13 cellular contexts compared by ENCODE assay signal in the genomic region with DNA sequence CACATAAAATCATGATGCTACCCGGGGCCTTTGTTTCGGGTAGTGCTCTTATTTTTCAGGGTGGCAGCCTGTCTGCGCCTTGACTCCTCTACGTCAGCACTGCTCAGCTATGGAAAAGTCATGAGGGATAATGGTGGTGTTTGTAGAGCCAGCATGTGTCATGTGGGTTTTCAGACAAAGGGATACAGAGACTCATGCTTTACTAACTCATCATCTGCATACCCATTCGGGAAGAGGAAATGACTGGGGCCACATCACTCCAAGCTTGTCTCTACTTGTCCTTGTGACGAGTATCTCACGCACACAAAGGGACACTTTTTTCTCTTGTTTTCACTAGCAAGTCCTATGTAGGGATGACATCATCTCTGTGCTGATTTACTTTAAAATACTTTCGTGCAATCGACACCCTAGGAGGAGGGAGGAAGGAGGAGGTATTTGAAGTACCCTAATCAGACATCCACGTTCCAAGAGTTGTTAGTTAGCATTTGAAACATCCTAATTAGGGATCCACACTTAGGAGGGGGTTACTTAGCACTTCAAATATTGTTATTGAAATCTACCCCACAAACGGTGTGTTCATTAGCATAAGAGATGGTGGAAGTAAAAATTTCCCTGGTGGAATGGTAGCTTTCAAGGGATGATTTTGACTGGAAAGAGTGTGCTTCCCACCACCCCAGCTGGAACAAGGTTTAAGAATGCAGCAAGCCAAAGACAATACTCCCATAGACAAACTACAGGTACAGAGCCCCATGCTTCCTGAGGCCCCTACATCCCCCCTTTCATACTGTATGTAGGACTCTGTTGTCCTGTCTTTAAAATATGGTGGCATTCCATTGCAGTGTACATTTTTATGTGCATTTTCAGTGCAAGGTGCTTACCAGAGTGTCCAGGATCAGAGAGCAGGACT. TPM values are rescaled to one million over a fixed set of nuclear protein-coding genes. Genes with fewer than 3 reads are reported as not detected.
DNase-seq lines count a peak whose midpoint lies in the region; ATAC-seq lines count a peak whose summit lies in the region.
"Had no signal": no experiment of that assay in that cellular context is flagged by ENCODE, and none has a peak within 500 bp of the region (broad histone marks: within the 10 kb centered on the region; RNA-seq: fewer than 3 reads in every experiment).

No MANE protein-coding gene starts in this region.

- peaks cover 0 to 3% of the 10 kb centered on the region in 2 donors for H3K36me3 Mint-ChIP-seq in activated T-cell treated with anti-CD3 and anti-CD28 coated beads, Interleukin-2, amount 50 U/mL, for 72 hours (ENCODE audit: insufficient read depth in 2 of 2)
- H3K36me3 Mint-ChIP-seq in stimulated activated effector memory CD8-positive, alpha-beta T cell treated with anti-CD3 and anti-CD28 coated beads, Interleukin-12 subunit alpha, Interleukin-12 subunit beta, amount 100 ng/mL, for 72 hours, result peaks cover 1% of the 10 kb centered on the region

- no peak overlapping the region for H3K4me3 Mint-ChIP-seq in activated T-cell treated with anti-CD3 and anti-CD28 coated beads, Interleukin-2, amount 50 U/mL, for 72 hours
- H3K4me3 Mint-ChIP-seq in stimulated activated effector memory CD8-positive, alpha-beta T cell treated with anti-CD3 and anti-CD28 coated beads, Interleukin-12 subunit alpha, Interleukin-12 subunit beta, amount 100 ng/mL, for 72 hours, result no peak overlapping the region
- H3K4me3 Mint-ChIP-seq: activated T-cell treated with anti-CD3 and anti-CD28 coated beads, Interleukin-2, amount 50 U/mL, for 24 hours had no signal

- H3K4me1 Mint-ChIP-seq in activated T-cell treated with anti-CD3 and anti-CD28 coated beads, Interleukin-2, amount 50 U/mL, for 72 hours (ENCODE audit: low read depth), result peaks cover 17% of the 10 kb centered on the region
- H3K4me1 Mint-ChIP-seq in stimulated activated effector memory CD8-positive, alpha-beta T cell treated with anti-CD3 and anti-CD28 coated beads, Interleukin-12 subunit alpha, Interleukin-12 subunit beta, amount 100 ng/mL, for 72 hours, result peaks cover 7% of the 10 kb centered on the region

- no peak for DNase-seq in activated T-cell treated with anti-CD3 and anti-CD28 coated beads, Interleukin-2, amount 50 U/mL, for 72 hours
- DNase-seq in activated T-cell treated with anti-CD3 and anti-CD28 coated beads for 4 hours (no peak), SJSA1 (ENCODE audit: low read depth in 1 of 2, low spot score in 2 of 2) (peak; percentile 70 to 78), globus pallidus (ENCODE audit: low spot score) (peak; percentile 86), NAMALWA (ENCODE audit: low spot score) (no peak), posterior vena cava (ENCODE audit: low spot score) (no peak), NCI-H82 (lab: John Stamatoyannopoulos, UW) (no peak)
- no peak for DNase-seq in stimulated activated effector memory CD8-positive, alpha-beta T cell treated with anti-CD3 and anti-CD28 coated beads, Interleukin-12 subunit alpha, Interleukin-12 subunit beta, amount 100 ng/mL, for 72 hours (ENCODE audit: low spot score in 2 of 2)
- DNase-seq: activated T-cell treated with anti-CD3 and anti-CD28 coated beads, Interleukin-2, amount 50 U/mL, for 24 hours; colonic mucosa; left cardiac atrium; T-helper 2 cell had no signal

- H3K9me3 ChIP-seq in SJSA1 (replicated peaks), result no peaks in the 10 kb centered on the region
- H3K9me3 ChIP-seq: BLaER1, colonic mucosa had no signal

- intact Hi-C loops in posterior vena cava (cut with DNase I), result no loop called here

- no peaks in the 10 kb centered on the region for H3K27me3 ChIP-seq in SJSA1 (replicated peaks)
- H3K27me3 ChIP-seq: BLaER1, colonic mucosa had no signal

- H3K36me3 ChIP-seq in SJSA1, result no peaks in the 10 kb centered on the region
- H3K36me3 ChIP-seq: BLaER1, colonic mucosa had no signal

- no peak overlapping the region for H3K27ac Mint-ChIP-seq in activated T-cell treated with anti-CD3 and anti-CD28 coated beads, Interleukin-2, amount 50 U/mL, for 72 hours
- H3K27ac Mint-ChIP-seq in stimulated activated effector memory CD8-positive, alpha-beta T cell treated with anti-CD3 and anti-CD28 coated beads, Interleukin-12 subunit alpha, Interleukin-12 subunit beta, amount 100 ng/mL, for 72 hours, result no peak overlapping the region
- H3K27ac Mint-ChIP-seq: activated T-cell treated with anti-CD3 and anti-CD28 coated beads, Interleukin-2, amount 50 U/mL, for 24 hours had no signal

- H3K4me1 ChIP-seq in SJSA1 (replicated peaks), result peaks cover 13% of the 10 kb centered on the region
- H3K4me1 ChIP-seq: BLaER1, colonic mucosa had no signal

- H3K9me3 Mint-ChIP-seq in activated T-cell treated with anti-CD3 and anti-CD28 coated beads, Interleukin-2, amount 50 U/mL, for 72 hours, result peaks cover 0 to 2% of the 10 kb centered on the region in 2 donors
- peaks cover 2% of the 10 kb centered on the region for H3K9me3 Mint-ChIP-seq in stimulated activated effector memory CD8-positive, alpha-beta T cell treated with anti-CD3 and anti-CD28 coated beads, Interleukin-12 subunit alpha, Interleukin-12 subunit beta, amount 100 ng/mL, for 72 hours
- H3K9me3 Mint-ChIP-seq: activated T-cell treated with anti-CD3 and anti-CD28 coated beads, Interleukin-2, amount 50 U/mL, for 24 hours had no signal

- peak overlapping the region; percentile 57 for H3K27ac ChIP-seq in SJSA1
- H3K27ac ChIP-seq: BLaER1, colonic mucosa had no signal

- peak; percentile 11 to 23 for ATAC-seq in activated T-cell treated with anti-CD3 and anti-CD28 coated beads, Interleukin-2, amount 50 U/mL, for 72 hours (replicated peaks in 1 of 2)
- peak; percentile 60 for ATAC-seq in stimulated activated effector memory CD8-positive, alpha-beta T cell treated with anti-CD3 and anti-CD28 coated beads, Interleukin-12 subunit alpha, Interleukin-12 subunit beta, amount 100 ng/mL, for 72 hours
- ATAC-seq: left cardiac atrium had no signal

- peaks cover 7% of the 10 kb centered on the region for H3K27me3 Mint-ChIP-seq in activated T-cell treated with anti-CD3 and anti-CD28 coated beads, Interleukin-2, amount 50 U/mL, for 72 hours (ENCODE audit: low read depth)

- no peak overlapping the region for H3K4me3 ChIP-seq in SJSA1
- H3K4me3 ChIP-seq: BLaER1, colonic mucosa had no signal

RNA-seq across cellular contexts. Expression of gene THNSL1, which starts 52.0 kb away (rescaled TPM):
- 1 to 10 TPM; 4.2 to 6.0 TPM for total RNA-seq in activated T-cell treated with anti-CD3 and anti-CD28 coated beads, Interleukin-2, amount 50 U/mL, for 72 hours
- 1.4 and 2.9 TPM in 2 replicates for total RNA-seq in SJSA1 (2014; rRNA removed; shearing (Covaris generic))
- total RNA-seq in posterior vena cava, result 1 to 10 TPM; 1.9 to 2.1 TPM

RNA-seq across cellular contexts. Expression of gene ENKUR, which starts 52.4 kb away (rescaled TPM):
- total RNA-seq in activated T-cell treated with anti-CD3 and anti-CD28 coated beads, Interleukin-2, amount 50 U/mL, for 72 hours, result not detected
- total RNA-seq in SJSA1 (2014; rRNA removed; shearing (Covaris generic)), result not detected in 2 replicates
- total RNA-seq in posterior vena cava, result not detected
- total RNA-seq: left cardiac atrium had no signal

Comparison
In these comparisons a context has a peak if more than half of its experiments do, and no peak if none do; other contexts are left out.
1. DNase-seq: peak in SJSA1 (2 of 2) and globus pallidus (single experiment); none in activated T-cell treated with anti-CD3 and anti-CD28 coated beads, Interleukin-2, amount 50 U/mL, for 72 hours (0 of 2), activated T-cell treated with anti-CD3 and anti-CD28 coated beads for 4 hours (single experiment), stimulated activated effector memory CD8-positive, alpha-beta T cell treated with anti-CD3 and anti-CD28 coated beads, Interleukin-12 subunit alpha, Interleukin-12 subunit beta, amount 100 ng/mL, for 72 hours (0 of 2), NAMALWA (single experiment), posterior vena cava (single experiment) and NCI-H82 (single experiment).